Comparison of ENCODE assay signal across 9 cellular contexts in genomic region chr1:41665962-41666917, GRCh38.
DNase-seq lines count a peak whose midpoint lies in the region; ATAC-seq and TF ChIP-seq lines count a peak whose summit lies in the region.
"Had no signal": no experiment of that assay in that cellular context is flagged by ENCODE, and none has a peak within 500 bp of the region (broad histone marks: within the 10 kb centered on the region; RNA-seq: fewer than 3 reads in every experiment).

No MANE protein-coding gene starts in this region.

- CTCF ChIA-PET in Caco-2 (lab: Charles Lee) = no interaction called here

- no peak overlapping the region for H3K4me2 ChIP-seq in osteoblast (ENCODE audit: insufficient read depth, low read length)

- H3K27me3 ChIP-seq in Caco-2 (replicated peaks; ENCODE audit: control insufficient read depth, insufficient read depth, low read length) (no peaks in the 10 kb centered on the region), colonic mucosa (no peaks in the 10 kb centered on the region), osteoblast (ENCODE audit: insufficient read depth, low read length) (no peaks in the 10 kb centered on the region)

- no peaks in the 10 kb centered on the region for H3K36me3 ChIP-seq in Caco-2 (ENCODE audit: control insufficient read depth, insufficient read depth, low read length)
- no peaks in the 10 kb centered on the region for H3K36me3 ChIP-seq in colonic mucosa
- no peaks in the 10 kb centered on the region for H3K36me3 ChIP-seq in osteoblast (ENCODE audit: insufficient read depth, low read length)

- DNase-seq in Caco-2 (no peak), NCI-H2029 (lab: John Stamatoyannopoulos, UW) (peak; percentile 62), naive B cell (no peak), SIG-M5 treated with dmso at 0.1 percent for 504 hours (lab: John Stamatoyannopoulos, UW; ENCODE audit: unreplicated experiment) (no peak), colonic mucosa (no peak), osteoblast (ENCODE audit: insufficient read length, low spot score, missing footprints) (no peak)
- no peak for DNase-seq in activated naive CD8-positive, alpha-beta T cell treated with anti-CD3 and anti-CD28 coated beads, Interleukin-2, amount 10 ng/mL, durations not matched to agents 7 days and 5 days
- DNase-seq: NCI-H1930, retina had no signal

- H3K36me3 Mint-ChIP-seq in Caco-2 (ENCODE audit: insufficient read depth, unreplicated experiment) = no peaks in the 10 kb centered on the region
- H3K36me3 Mint-ChIP-seq in activated naive CD8-positive, alpha-beta T cell treated with anti-CD3 and anti-CD28 coated beads, Interleukin-2, amount 10 ng/mL, durations not matched to agents 7 days and 5 days = no peaks in the 10 kb centered on the region
- no peaks in the 10 kb centered on the region for H3K36me3 Mint-ChIP-seq in naive B cell

- TF ChIP-seq CTCF in Caco-2 (IDR thresholded peaks at IDR 0.05; ENCODE audit: insufficient read depth in 1 of 2, low read depth in 1 of 2, low read length in 1 of 2, severe bottlenecking in 1 of 2, unreplicated experiment in 1 of 2) (no peak), colonic mucosa (IDR thresholded peaks at IDR 0.05) (no peak), osteoblast (IDR thresholded peaks at IDR 0.05; ENCODE audit: extremely low read depth, low read depth, low read length) (no peak)

- H3K27ac ChIP-seq in colonic mucosa = no peak overlapping the region
- no peak overlapping the region for H3K27ac ChIP-seq in osteoblast (ENCODE audit: low read depth, low read length)

- ATAC-seq in activated naive CD8-positive, alpha-beta T cell treated with anti-CD3 and anti-CD28 coated beads, Interleukin-2, amount 10 ng/mL, durations not matched to agents 7 days and 5 days (ENCODE audit: low read depth) = no peak
- ATAC-seq in naive B cell (ENCODE audit: low read depth in 2 of 2) = no peak

- H3K27me3 Mint-ChIP-seq in Caco-2 (ENCODE audit: insufficient read depth, unreplicated experiment) (no peaks in the 10 kb centered on the region), naive B cell (no peaks in the 10 kb centered on the region)
- no peaks in the 10 kb centered on the region for H3K27me3 Mint-ChIP-seq in activated naive CD8-positive, alpha-beta T cell treated with anti-CD3 and anti-CD28 coated beads, Interleukin-2, amount 10 ng/mL, durations not matched to agents 7 days and 5 days

- POLR2A ChIA-PET in Caco-2 (lab: Charles Lee) = no interaction called here
- POLR2A ChIA-PET in activated naive CD8-positive, alpha-beta T cell treated with anti-CD3 and anti-CD28 coated beads, Interleukin-2, amount 10 ng/mL, durations not matched to agents 7 days and 5 days (lab: Charles Lee) = interaction anchor here (1.5 kb wide), 1 partner anchor 21 kb away, joined by 3 read pairs; no protein-coding TSS in a partner anchor

- intact Hi-C loops in Caco-2 (cut with micrococcal nuclease; ENCODE audit: unreplicated experiment) = no loop called here
- intact Hi-C loops in colonic mucosa (cut with DNase I) = no loop called here

- H3K9me3 Mint-ChIP-seq in Caco-2 (ENCODE audit: unreplicated experiment) (no peaks in the 10 kb centered on the region), naive B cell (peaks cover 0 to 1% (median 0%) of the 10 kb centered on the region in 7 donors)
- no peaks in the 10 kb centered on the region for H3K9me3 Mint-ChIP-seq in activated naive CD8-positive, alpha-beta T cell treated with anti-CD3 and anti-CD28 coated beads, Interleukin-2, amount 10 ng/mL, durations not matched to agents 7 days and 5 days

- peaks cover under 1% of the 10 kb centered on the region for H4K20me1 ChIP-seq in osteoblast (ENCODE audit: insufficient read depth, low read length)

- H3K27ac Mint-ChIP-seq in Caco-2 (ENCODE audit: unreplicated experiment) (peak overlapping the region; percentile 62), naive B cell (peak overlapping the region in 5 of 6 donors; percentile 8 to 98 (median 90))
- H3K27ac Mint-ChIP-seq in activated naive CD8-positive, alpha-beta T cell treated with anti-CD3 and anti-CD28 coated beads, Interleukin-2, amount 10 ng/mL, durations not matched to agents 7 days and 5 days = peak overlapping the region; percentile 33

- H3K4me3 ChIP-seq in Caco-2 (ENCODE audit: low read depth, low read length) = no peak overlapping the region
- no peak overlapping the region for H3K4me3 ChIP-seq in colonic mucosa
- H3K4me3 ChIP-seq in osteoblast (ENCODE audit: insufficient read depth, low read length) = no peak overlapping the region

- H3K79me2 ChIP-seq in osteoblast (ENCODE audit: insufficient read depth, low read length) = peaks cover 3% of the 10 kb centered on the region

- H3K4me3 Mint-ChIP-seq in Caco-2 (ENCODE audit: unreplicated experiment) (no peak overlapping the region), naive B cell (peak overlapping the region in 4 of 8 donors; percentile 30 to 68 (median 55))
- H3K4me3 Mint-ChIP-seq in activated naive CD8-positive, alpha-beta T cell treated with anti-CD3 and anti-CD28 coated beads, Interleukin-2, amount 10 ng/mL, durations not matched to agents 7 days and 5 days = no peak overlapping the region

- no TSS peak for BruUV-seq in Caco-2 (replicated peaks; lab: Mats Ljungman, UMichigan)

- H3K9ac ChIP-seq in colonic mucosa (ENCODE audit: low read depth in 2 of 2, low read length in 2 of 2) = no peak overlapping the region

- peaks cover 21% of the 10 kb centered on the region for H3K4me1 ChIP-seq in Caco-2
- H3K4me1 ChIP-seq in colonic mucosa = peaks cover 3% of the 10 kb centered on the region
- peaks cover 38% of the 10 kb centered on the region for H3K4me1 ChIP-seq in osteoblast (ENCODE audit: insufficient read depth, low read length)

- H2AFZ ChIP-seq in osteoblast (ENCODE audit: low read length) = no peak overlapping the region

- H3K9me3 ChIP-seq in Caco-2 = no peaks in the 10 kb centered on the region
- H3K9me3 ChIP-seq in colonic mucosa = no peaks in the 10 kb centered on the region
- no peaks in the 10 kb centered on the region for H3K9me3 ChIP-seq in osteoblast (ENCODE audit: low read depth, low read length)

- H3K4me1 Mint-ChIP-seq in Caco-2 (ENCODE audit: low read depth, unreplicated experiment) (peaks cover 6% of the 10 kb centered on the region), naive B cell (peaks cover 58 to 66% (median 61%) of the 10 kb centered on the region in 3 donors)
- peaks cover 50% of the 10 kb centered on the region for H3K4me1 Mint-ChIP-seq in activated naive CD8-positive, alpha-beta T cell treated with anti-CD3 and anti-CD28 coated beads, Interleukin-2, amount 10 ng/mL, durations not matched to agents 7 days and 5 days

Comparison
In these comparisons a context has a peak if more than half of its experiments do, and no peak if none do; other contexts are left out.
1. H3K27ac Mint-ChIP-seq: peak in every context shown above with its lines; median percentile 90 in naive B cell; 62 in Caco-2; 33 in activated naive CD8-positive, alpha-beta T cell treated with anti-CD3 and anti-CD28 coated beads, Interleukin-2, amount 10 ng/mL, durations not matched to agents 7 days and 5 days.